Comparison of ENCODE assay signal across 1 cellular context in the genomic region with DNA sequence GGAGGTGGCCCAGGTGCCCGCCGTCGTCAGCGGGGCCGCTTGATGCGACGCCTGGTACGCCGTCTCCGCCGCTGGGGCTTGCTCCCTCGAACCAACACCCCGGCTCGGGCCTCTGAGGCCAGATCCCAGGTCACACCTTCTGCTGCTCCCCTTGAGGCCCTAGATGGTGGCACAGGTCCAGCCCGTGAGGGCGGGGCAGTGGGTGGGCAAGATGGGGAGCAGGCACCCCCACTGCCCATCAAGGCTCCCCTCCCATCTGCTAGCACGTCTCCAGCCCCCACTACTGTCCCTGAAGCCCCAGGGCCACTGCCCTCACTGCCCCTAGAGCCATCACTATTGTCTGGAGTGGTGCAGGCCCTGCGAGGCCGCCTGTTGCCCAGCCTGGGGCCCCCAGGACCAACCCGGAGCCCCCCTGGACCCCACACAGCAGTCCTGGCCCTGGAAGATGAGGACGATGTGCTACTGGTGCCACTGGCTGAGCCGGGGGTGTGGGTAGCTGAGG.
A peak's percentile ranks its signal among the peaks of the same experiment; 100 is the strongest.
TF ChIP-seq lines count a peak whose summit lies in the region.

No MANE protein-coding gene starts in this region.

TF ChIP-seq in K562, 482 proteins besides CTCF, POLR2A, EP300 and RAD21:
- peak; percentile 59 for TF ChIP-seq RBFOX2 (IDR thresholded peaks at IDR 0.05; ENCODE audit: low read depth, low read length)
- no peak for TF ChIP-seq NR2C2 (CRISPR knock-in tag; IDR thresholded peaks at IDR 0.05)
- no peak for TF ChIP-seq NR2C2 (tag; IDR thresholded peaks at IDR 0.05)
- TF ChIP-seq, protein P1, sequence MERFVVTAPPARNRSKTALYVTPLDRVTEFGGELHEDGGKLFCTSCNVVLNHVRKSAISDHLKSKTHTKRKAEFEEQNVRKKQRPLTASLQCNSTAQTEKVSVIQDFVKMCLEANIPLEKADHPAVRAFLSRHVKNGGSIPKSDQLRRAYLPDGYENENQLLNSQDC (CRISPR knock-in tag; IDR thresholded peaks at IDR 0.05), result no peak
- TF ChIP-seq POLR2G (IDR thresholded peaks at IDR 0.05; ENCODE audit: low read depth, low read length), result peak; percentile 57
